12 cellular contexts compared by ENCODE assay signal in genomic region chr2:35978218-35978617, GRCh38.
DNase-seq lines count a peak whose midpoint lies in the region; ATAC-seq and TF ChIP-seq lines count a peak whose summit lies in the region.
"Had no signal": no experiment of that assay in that cellular context is flagged by ENCODE, and none has a peak within 500 bp of the region (broad histone marks: within the 10 kb centered on the region; RNA-seq: fewer than 3 reads in every experiment).

No MANE protein-coding gene starts in this region.

- no peak overlapping the region for H3K27ac Mint-ChIP-seq in activated T-helper 1 cell treated with anti-CD3 and anti-CD28 coated beads, Interleukin-12 subunit alpha, Interleukin-12 subunit beta, Interleukin-2, Interleukin-4 antibody, amounts not matched to agents 30 ng/mL and 10 ng/mL and 1 ng/mL, durations not matched to agents 14 hours and 24 hours and 36 hours
- H3K27ac Mint-ChIP-seq: activated naive CD4-positive, alpha-beta T cell treated with anti-CD3 and anti-CD28 coated beads, Interleukin-2, amount 50 U/mL, for 24 hours; naive thymus-derived CD4-positive, alpha-beta T cell had no signal

- intact Hi-C loops in activated T-helper 1 cell treated with anti-CD3 and anti-CD28 coated beads, Interleukin-12 subunit alpha, Interleukin-12 subunit beta, Interleukin-2, Interleukin-4 antibody, amounts not matched to agents 30 ng/mL and 10 ng/mL and 1 ng/mL, durations not matched to agents 14 hours and 24 hours and 36 hours (cut with micrococcal nuclease): loop anchor here (2.0 to 5.0 kb wide), 2 partner anchors 169 to 264 kb away; no protein-coding TSS in a partner anchor

- H3K4me3 ChIP-seq in GM12865 (ENCODE audit: low read depth, low read length): no peak overlapping the region; the same call in 1 of the 2 replicates
- H3K4me3 ChIP-seq: BLaER1 treated with 17β-estradiol and CSF1 and Interleukin-3, amounts not matched to agents 10 nM and 100 nM had no signal

- DNase-seq in GM12865 (ENCODE audit: low read depth): peak; percentile 3
- no peak for DNase-seq in activated CD8-positive, alpha-beta memory T cell treated with anti-CD3 and anti-CD28 coated beads, Interleukin-2, amount 50 U/mL, for 48 hours
- DNase-seq in activated T-helper 1 cell treated with anti-CD3 and anti-CD28 coated beads, Interleukin-12 subunit alpha, Interleukin-12 subunit beta, Interleukin-2, Interleukin-4 antibody, amounts not matched to agents 30 ng/mL and 10 ng/mL and 1 ng/mL, durations not matched to agents 14 hours and 24 hours and 36 hours (ENCODE audit: low spot score): no peak
- DNase-seq in stimulated activated CD4-positive, alpha-beta T cell treated with anti-CD3 and anti-CD28 coated beads, Interleukin-1b, Interleukin-23, amount 100 ng/mL, for 48 hours: no peak
- DNase-seq in nucleus accumbens (lab: John Stamatoyannopoulos, UW): no peak
- DNase-seq: effector CD4-positive, alpha-beta T cell had no signal

- ATAC-seq in GM19328 (IDR thresholded peaks at IDR 0.05; ENCODE audit: unreplicated experiment): peak; percentile 96
- ATAC-seq in HG02798 (IDR thresholded peaks at IDR 0.05; ENCODE audit: poor library complexity, unreplicated experiment): peak; percentile 94
- peak; percentile 92 for ATAC-seq in HG03558 (IDR thresholded peaks at IDR 0.05; ENCODE audit: extremely low read depth, unreplicated experiment)
- ATAC-seq: naive thymus-derived CD4-positive, alpha-beta T cell had no signal

- H3K4me3 Mint-ChIP-seq in activated T-helper 1 cell treated with anti-CD3 and anti-CD28 coated beads, Interleukin-12 subunit alpha, Interleukin-12 subunit beta, Interleukin-2, Interleukin-4 antibody, amounts not matched to agents 30 ng/mL and 10 ng/mL and 1 ng/mL, durations not matched to agents 14 hours and 24 hours and 36 hours: no peak overlapping the region
- H3K4me3 Mint-ChIP-seq: activated naive CD4-positive, alpha-beta T cell treated with anti-CD3 and anti-CD28 coated beads, Interleukin-2, amount 50 U/mL, for 24 hours had no signal

- peaks cover 4% of the 10 kb centered on the region for H3K4me1 Mint-ChIP-seq in activated T-helper 1 cell treated with anti-CD3 and anti-CD28 coated beads, Interleukin-12 subunit alpha, Interleukin-12 subunit beta, Interleukin-2, Interleukin-4 antibody, amounts not matched to agents 30 ng/mL and 10 ng/mL and 1 ng/mL, durations not matched to agents 14 hours and 24 hours and 36 hours (ENCODE audit: low read depth)

- H3K9me3 Mint-ChIP-seq in activated T-helper 1 cell treated with anti-CD3 and anti-CD28 coated beads, Interleukin-12 subunit alpha, Interleukin-12 subunit beta, Interleukin-2, Interleukin-4 antibody, amounts not matched to agents 30 ng/mL and 10 ng/mL and 1 ng/mL, durations not matched to agents 14 hours and 24 hours and 36 hours: no peaks in the 10 kb centered on the region
- H3K9me3 Mint-ChIP-seq: activated naive CD4-positive, alpha-beta T cell treated with anti-CD3 and anti-CD28 coated beads, Interleukin-2, amount 50 U/mL, for 24 hours; naive thymus-derived CD4-positive, alpha-beta T cell had no signal

- H3K27me3 Mint-ChIP-seq in activated T-helper 1 cell treated with anti-CD3 and anti-CD28 coated beads, Interleukin-12 subunit alpha, Interleukin-12 subunit beta, Interleukin-2, Interleukin-4 antibody, amounts not matched to agents 30 ng/mL and 10 ng/mL and 1 ng/mL, durations not matched to agents 14 hours and 24 hours and 36 hours (ENCODE audit: insufficient read depth): no peaks in the 10 kb centered on the region
- H3K27me3 Mint-ChIP-seq: activated naive CD4-positive, alpha-beta T cell treated with anti-CD3 and anti-CD28 coated beads, Interleukin-2, amount 50 U/mL, for 24 hours had no signal

- no peaks in the 10 kb centered on the region for H3K36me3 Mint-ChIP-seq in activated T-helper 1 cell treated with anti-CD3 and anti-CD28 coated beads, Interleukin-12 subunit alpha, Interleukin-12 subunit beta, Interleukin-2, Interleukin-4 antibody, amounts not matched to agents 30 ng/mL and 10 ng/mL and 1 ng/mL, durations not matched to agents 14 hours and 24 hours and 36 hours (ENCODE audit: low read depth)
- H3K36me3 Mint-ChIP-seq: activated naive CD4-positive, alpha-beta T cell treated with anti-CD3 and anti-CD28 coated beads, Interleukin-2, amount 50 U/mL, for 24 hours; naive thymus-derived CD4-positive, alpha-beta T cell had no signal

- no peak for TF ChIP-seq CTCF in GM12865 (IDR thresholded peaks at IDR 0.05; ENCODE audit: insufficient read depth, low read depth, low read length, missing control alignments)
